In the genomic region with DNA sequence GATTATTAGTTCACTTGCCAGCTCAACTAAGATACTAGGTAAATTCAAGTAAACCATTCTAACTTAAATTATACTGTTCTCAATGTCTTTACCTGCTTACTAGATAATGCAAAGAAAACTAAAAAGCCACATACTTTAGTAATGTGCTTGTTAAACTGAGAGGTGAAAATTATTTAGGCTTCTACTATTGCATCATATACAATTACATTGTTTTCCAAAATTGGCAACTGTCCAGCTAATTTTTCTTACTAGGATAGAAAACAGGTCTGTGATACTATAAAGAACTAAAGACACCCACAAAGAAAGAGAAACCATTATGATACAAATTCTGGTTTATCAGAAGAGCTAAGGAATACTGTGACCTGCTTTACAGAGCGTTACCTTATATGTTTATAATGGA, we compare ENCODE assay signal across 18 cellular contexts.
"Had no signal": no experiment of that assay in that cellular context is flagged by ENCODE, and none has a peak within 500 bp of the region (broad histone marks: within the 10 kb centered on the region; RNA-seq: fewer than 3 reads in every experiment).

No MANE protein-coding gene starts in this region.

- H3K9me3 ChIP-seq: gastrocnemius medialis, heart left ventricle, right atrium auricular region, tibial artery, uterus had no signal

- FAIRE-seq: astrocyte, TTC549 had no signal

- H3K4me3 Mint-ChIP-seq: activated CD4-positive, alpha-beta T cell treated with anti-CD3 and anti-CD28 coated beads, Interleukin-2, amount 10 ng/mL, durations not matched to agents 7 days and 5 days; activated T-helper 17 cell treated with anti-CD3 and anti-CD28 coated beads, Interleukin-2, amount 50 U/mL, for 72 hours had no signal

- H3K36me3 ChIP-seq: uterus had no signal

- H3K4me1 Mint-ChIP-seq: activated T-helper 17 cell treated with anti-CD3 and anti-CD28 coated beads, Interleukin-2, amount 50 U/mL, for 72 hours had no signal

- H3K27ac ChIP-seq: cardiac muscle cell, gastrocnemius medialis, heart left ventricle, right atrium auricular region, skin epidermis, tibial artery, uterus had no signal

- H3K27me3 ChIP-seq: cardiac muscle cell, gastrocnemius medialis, heart left ventricle, right atrium auricular region, tibial artery, uterus had no signal

- H3K27me3 Mint-ChIP-seq: activated CD4-positive, alpha-beta T cell treated with anti-CD3 and anti-CD28 coated beads, Interleukin-2, amount 10 ng/mL, durations not matched to agents 7 days and 5 days; activated T-helper 17 cell treated with anti-CD3 and anti-CD28 coated beads, Interleukin-2, amount 50 U/mL, for 72 hours; progenitor cell of endocrine pancreas had no signal

- DNase-seq: activated CD4-positive, alpha-beta T cell treated with anti-CD3 and anti-CD28 coated beads, Interleukin-2, amount 10 ng/mL, durations not matched to agents 7 days and 5 days; activated CD4-positive, CD25-positive, alpha-beta regulatory T cell; activated CD8-positive, alpha-beta memory T cell treated with anti-CD3 and anti-CD28 coated beads, Interleukin-2, amount 50 U/mL, for 48 hours; activated naive CD4-positive, alpha-beta T cell treated with Interleukin-2 at 50 U/mL for 16 hours; gastrocnemius medialis; heart left ventricle; stimulated activated CD4-positive, alpha-beta T cell treated with anti-CD3 and anti-CD28 coated beads, Interleukin-4, amount 100 ng/mL, for 24 hours; stimulated activated naive CD4-positive, alpha-beta T cell; T-helper 2 cell; tibial artery; uterus had no signal

- H3K9me3 Mint-ChIP-seq: activated CD4-positive, alpha-beta T cell treated with anti-CD3 and anti-CD28 coated beads, Interleukin-2, amount 10 ng/mL, durations not matched to agents 7 days and 5 days; activated T-helper 17 cell treated with anti-CD3 and anti-CD28 coated beads, Interleukin-2, amount 50 U/mL, for 72 hours had no signal

- H3K4me1 ChIP-seq: gastrocnemius medialis, heart left ventricle, right atrium auricular region, tibial artery, uterus had no signal

- H3K27ac Mint-ChIP-seq: activated CD4-positive, alpha-beta T cell treated with anti-CD3 and anti-CD28 coated beads, Interleukin-2, amount 10 ng/mL, durations not matched to agents 7 days and 5 days; activated T-helper 17 cell treated with anti-CD3 and anti-CD28 coated beads, Interleukin-2, amount 50 U/mL, for 72 hours had no signal

- H3K4me3 ChIP-seq: cardiac muscle cell, gastrocnemius medialis, heart left ventricle, right atrium auricular region, skin epidermis, tibial artery, uterus had no signal
